ENCODE assay signal across 12 cellular contexts in genomic region chr9:78325846-78326350, GRCh38. TPM values are rescaled to one million over a fixed set of nuclear protein-coding genes. Genes with fewer than 3 reads are reported as not detected.
DNase-seq lines count a peak whose midpoint lies in the region; ATAC-seq and TF ChIP-seq lines count a peak whose summit lies in the region.
"Had no signal": no experiment of that assay in that cellular context is flagged by ENCODE, and none has a peak within 500 bp of the region (broad histone marks: within the 10 kb centered on the region; RNA-seq: fewer than 3 reads in every experiment).

No MANE protein-coding gene starts in this region.

- POLR2A ChIA-PET in activated CD8-positive, alpha-beta T cell treated with anti-CD3 and anti-CD28 coated beads, Interleukin-2, amount 10 ng/mL, durations not matched to agents 7 days and 5 days (lab: Charles Lee): no interaction called here

- no peak for ATAC-seq in GM19351 (IDR thresholded peaks at IDR 0.05; ENCODE audit: unreplicated experiment)
- ATAC-seq in activated CD8-positive, alpha-beta T cell treated with anti-CD3 and anti-CD28 coated beads, Interleukin-2, amount 10 ng/mL, durations not matched to agents 7 days and 5 days: no peak

- H3K4me3 Mint-ChIP-seq in endodermal cell: no peak overlapping the region
- H3K4me3 Mint-ChIP-seq in nephron progenitor cell: no peak overlapping the region
- H3K4me3 Mint-ChIP-seq in activated CD8-positive, alpha-beta T cell treated with anti-CD3 and anti-CD28 coated beads, Interleukin-2, amount 10 ng/mL, durations not matched to agents 7 days and 5 days: no peak overlapping the region

- no peaks in the 10 kb centered on the region for H3K27me3 ChIP-seq in BE2C
- H3K27me3 ChIP-seq in HAP-1 (ENCODE audit: low read depth): no peaks in the 10 kb centered on the region
- H3K27me3 ChIP-seq in endodermal cell (ENCODE audit: control insufficient read depth, insufficient read depth, low read length, poor library complexity, severe bottlenecking): no peaks in the 10 kb centered on the region
- no peaks in the 10 kb centered on the region for H3K27me3 ChIP-seq in vagina

- no peak for TF ChIP-seq POLR2A in vagina (IDR thresholded peaks at IDR 0.05)

- peaks cover 52% of the 10 kb centered on the region for H3K36me3 ChIP-seq in BE2C
- peaks cover 87% of the 10 kb centered on the region for H3K36me3 ChIP-seq in HAP-1 (replicated peaks)
- H3K36me3 ChIP-seq in endodermal cell (ENCODE audit: control insufficient read depth, insufficient read depth, low read length): peaks cover 40% of the 10 kb centered on the region
- H3K36me3 ChIP-seq in vagina: no peaks in the 10 kb centered on the region

- intact Hi-C loops in vagina (cut with DNase I): no loop called here

- no peak overlapping the region for H3K27ac Mint-ChIP-seq in endodermal cell
- H3K27ac Mint-ChIP-seq in nephron progenitor cell: peak overlapping the region; percentile 70
- no peak overlapping the region for H3K27ac Mint-ChIP-seq in activated CD8-positive, alpha-beta T cell treated with anti-CD3 and anti-CD28 coated beads, Interleukin-2, amount 10 ng/mL, durations not matched to agents 7 days and 5 days

- no peaks in the 10 kb centered on the region for H3K9me3 Mint-ChIP-seq in endodermal cell
- peaks cover 9% of the 10 kb centered on the region for H3K9me3 Mint-ChIP-seq in nephron progenitor cell
- H3K9me3 Mint-ChIP-seq in activated CD8-positive, alpha-beta T cell treated with anti-CD3 and anti-CD28 coated beads, Interleukin-2, amount 10 ng/mL, durations not matched to agents 7 days and 5 days (ENCODE audit: insufficient read depth): no peaks in the 10 kb centered on the region

- H3K4me1 ChIP-seq in BE2C (peaks cover 15% of the 10 kb centered on the region), HAP-1 (peaks cover 31% of the 10 kb centered on the region), endodermal cell (ENCODE audit: control insufficient read depth, insufficient read depth, low read length) (no peaks in the 10 kb centered on the region), vagina (no peaks in the 10 kb centered on the region)

- H3K9me3 ChIP-seq in BE2C: no peaks in the 10 kb centered on the region
- H3K9me3 ChIP-seq in HAP-1: no peaks in the 10 kb centered on the region
- H3K9me3 ChIP-seq in endodermal cell (ENCODE audit: control insufficient read depth, low read length): peaks cover 4% of the 10 kb centered on the region
- no peaks in the 10 kb centered on the region for H3K9me3 ChIP-seq in vagina

- H3K27me3 Mint-ChIP-seq in endodermal cell (ENCODE audit: insufficient read depth) (no peaks in the 10 kb centered on the region), nephron progenitor cell (ENCODE audit: low read depth, poor library complexity) (no peaks in the 10 kb centered on the region)
- H3K27me3 Mint-ChIP-seq in activated CD8-positive, alpha-beta T cell treated with anti-CD3 and anti-CD28 coated beads, Interleukin-2, amount 10 ng/mL, durations not matched to agents 7 days and 5 days (ENCODE audit: low read depth): no peaks in the 10 kb centered on the region

- CTCF ChIA-PET in activated CD8-positive, alpha-beta T cell treated with anti-CD3 and anti-CD28 coated beads, Interleukin-2, amount 10 ng/mL, durations not matched to agents 7 days and 5 days (lab: Charles Lee): no interaction called here

- DNase-seq in BE2C (no peak), HAP-1 (ENCODE audit: low spot score in 2 of 2) (peak; percentile 48 to 58), endodermal cell (no peak), nephron progenitor cell (no peak), vagina (ENCODE audit: extremely low spot score in 2 of 2) (no peak)
- DNase-seq in activated CD8-positive, alpha-beta T cell treated with anti-CD3 and anti-CD28 coated beads, Interleukin-2, amount 10 ng/mL, durations not matched to agents 7 days and 5 days: no peak
- DNase-seq: DMS153, HCEC 1CT, MM.1S, NCI-H510A, NCI-H82 had no signal

- TF ChIP-seq CTCF in BE2C (IDR thresholded peaks at IDR 0.05; ENCODE audit: low read depth, low read length): no peak
- no peak for TF ChIP-seq CTCF in endodermal cell (conservative IDR thresholded peaks at IDR 0.05)
- no peak for TF ChIP-seq CTCF in nephron progenitor cell (IDR thresholded peaks at IDR 0.05)
- no peak for TF ChIP-seq CTCF in vagina (IDR thresholded peaks at IDR 0.05)

- WGBS in endodermal cell (ENCODE audit: insufficient coverage in 1 of 2, insufficient read length in 1 of 2), 2 experiments: 93 to 94% methylated on average over 4 to 5 of the region's 5 CpGs

- in situ Hi-C loops in HAP-1 (cut with MboI; ENCODE audit: low sequenced_read_pairs): no loop called here

- H3K27ac ChIP-seq in endodermal cell (ENCODE audit: low read depth, low read length) (peak overlapping the region; percentile 1), vagina (no peak overlapping the region)

- H3K36me3 Mint-ChIP-seq in endodermal cell (ENCODE audit: low read depth) (peaks cover 73% of the 10 kb centered on the region), nephron progenitor cell (ENCODE audit: low read depth) (peaks cover 94% of the 10 kb centered on the region)
- peaks cover 78% of the 10 kb centered on the region for H3K36me3 Mint-ChIP-seq in activated CD8-positive, alpha-beta T cell treated with anti-CD3 and anti-CD28 coated beads, Interleukin-2, amount 10 ng/mL, durations not matched to agents 7 days and 5 days (ENCODE audit: low read depth)

- H3K4me3 ChIP-seq in BE2C (ENCODE audit: low read depth, low read length): peak overlapping the region; percentile 6; the same call in 1 of the 2 replicates
- no peak overlapping the region for H3K4me3 ChIP-seq in HAP-1
- no peak overlapping the region for H3K4me3 ChIP-seq in endodermal cell (ENCODE audit: low read length)
- no peak overlapping the region for H3K4me3 ChIP-seq in vagina

- H3K9ac ChIP-seq in endodermal cell (ENCODE audit: extremely low read depth, low read length, poor library complexity, severe bottlenecking): no peak overlapping the region

- H3K4me1 Mint-ChIP-seq in endodermal cell (peaks cover 4% of the 10 kb centered on the region), nephron progenitor cell (no peaks in the 10 kb centered on the region)
- H3K4me1 Mint-ChIP-seq in activated CD8-positive, alpha-beta T cell treated with anti-CD3 and anti-CD28 coated beads, Interleukin-2, amount 10 ng/mL, durations not matched to agents 7 days and 5 days (ENCODE audit: low read depth): peaks cover 16% of the 10 kb centered on the region

RNA-seq across cellular contexts. Expression of gene PSAT1, which starts 29.0 kb away (rescaled TPM):
- polyA plus RNA-seq in BE2C (2012; ENCODE audit: insufficient read depth, insufficient read length, low read depth): 217 TPM
- total RNA-seq in endodermal cell: 10 to 100 TPM; 64.4 to 75.7 TPM
- 194 TPM for polyA plus RNA-seq in endodermal cell (2013, experiment 1 of 2)
- 138 TPM for polyA plus RNA-seq in endodermal cell (2013, experiment 2 of 2)
- total RNA-seq in activated CD8-positive, alpha-beta T cell treated with anti-CD3 and anti-CD28 coated beads, Interleukin-2, amount 10 ng/mL, durations not matched to agents 7 days and 5 days: 100 to 1,000 TPM; 110 to 112 TPM
- total RNA-seq in vagina: 6.9 TPM

Comparison
In these comparisons a context has a peak if more than half of its experiments do, and no peak if none do; other contexts are left out.
1. DNase-seq: peak in HAP-1 (2 of 2); none in BE2C (single experiment), endodermal cell (single experiment), nephron progenitor cell (single experiment), activated CD8-positive, alpha-beta T cell treated with anti-CD3 and anti-CD28 coated beads, Interleukin-2, amount 10 ng/mL, durations not matched to agents 7 days and 5 days (single experiment) and vagina (0 of 2).